Comparison of ENCODE assay signal across 6 cellular contexts in genomic region chr14:23071975-23072539, GRCh38. TPM values are rescaled to one million over a fixed set of nuclear protein-coding genes. Genes with fewer than 3 reads are reported as not detected.
DNase-seq lines count a peak whose midpoint lies in the region; ATAC-seq and TF ChIP-seq lines count a peak whose summit lies in the region.

No MANE protein-coding gene starts in this region.

- H3K9ac ChIP-seq in HUES64 (ENCODE audit: low read depth, low read length): no peak overlapping the region

- H3K27ac Mint-ChIP-seq in osteocyte (ENCODE audit: unreplicated experiment): peak overlapping the region; percentile 93

- no peaks in the 10 kb centered on the region for H3K9me3 ChIP-seq in HUES64 (ENCODE audit: insufficient read depth, low read depth, low read length)

- 82% methylated on average over 3 of the region's 5 CpGs for WGBS in HUES64

- H3K4me1 Mint-ChIP-seq in osteocyte (ENCODE audit: unreplicated experiment): peaks cover 40% of the 10 kb centered on the region

- DNase-seq in choroid plexus epithelial cell (ENCODE audit: low read depth) (no peak), osteocyte (ENCODE audit: extremely low spot score, unreplicated experiment) (no peak), OCI-M2 (lab: John Stamatoyannopoulos, UW; ENCODE audit: unreplicated experiment) (no peak)

- no peak for ATAC-seq in HG02884 (IDR thresholded peaks at IDR 0.05; ENCODE audit: unreplicated experiment)
- no peak for ATAC-seq in HG02642 (IDR thresholded peaks at IDR 0.05; ENCODE audit: poor library complexity, unreplicated experiment)

- no peaks in the 10 kb centered on the region for H3K27me3 ChIP-seq in HUES64 (ENCODE audit: insufficient read depth, low read length)

- H3K4me3 ChIP-seq in HUES64 (ENCODE audit: low read length) (peak overlapping the region; percentile 88), choroid plexus epithelial cell (ENCODE audit: low read depth, low read length) (peak overlapping the region; percentile 90)

- H3K9me3 Mint-ChIP-seq in osteocyte (ENCODE audit: unreplicated experiment): no peaks in the 10 kb centered on the region

- peaks cover 72% of the 10 kb centered on the region for H3K36me3 ChIP-seq in HUES64 (ENCODE audit: insufficient read depth, low read length)

- H3K27me3 Mint-ChIP-seq in osteocyte (ENCODE audit: unreplicated experiment): no peaks in the 10 kb centered on the region

- H3K36me3 Mint-ChIP-seq in osteocyte (ENCODE audit: unreplicated experiment): peaks cover 23% of the 10 kb centered on the region

- peak overlapping the region; percentile 29; the same call in 1 of the 2 replicates for H3K27ac ChIP-seq in HUES64 (ENCODE audit: low read depth, low read length)

- TF ChIP-seq CTCF in choroid plexus epithelial cell (conservative IDR thresholded peaks at IDR 0.05; ENCODE audit: low read depth, low read length) (no peak), osteocyte (IDR thresholded peaks at IDR 0.05) (no peak)

- peaks cover 23% of the 10 kb centered on the region for H3K4me1 ChIP-seq in HUES64 (ENCODE audit: insufficient read depth, low read length)

- H3K4me3 Mint-ChIP-seq in osteocyte (ENCODE audit: unreplicated experiment): peak overlapping the region; percentile 89

RNA-seq across cellular contexts. Expression of gene CDH24, which starts 14.7 kb away (rescaled TPM):
- polyA plus RNA-seq in HUES64 (2013, experiment 1 of 2): 14.2 TPM
- 17.5 TPM for polyA plus RNA-seq in HUES64 (2013, experiment 2 of 2)
- 13.3 and 13.7 TPM in 2 replicates for total RNA-seq in osteocyte

RNA-seq across cellular contexts. Expression of gene ACIN1, which starts 22.9 kb away (rescaled TPM):
- 159 TPM for polyA plus RNA-seq in HUES64 (2013, experiment 1 of 2)
- 154 TPM for polyA plus RNA-seq in HUES64 (2013, experiment 2 of 2)
- total RNA-seq in osteocyte: 219 and 241 TPM in 2 replicates

RNA-seq across cellular contexts. Expression of gene C14orf119, which starts 23.2 kb away (rescaled TPM):
- polyA plus RNA-seq in HUES64 (2013, experiment 1 of 2): 73.8 TPM
- 68.3 TPM for polyA plus RNA-seq in HUES64 (2013, experiment 2 of 2)
- 51.8 and 61.3 TPM in 2 replicates for total RNA-seq in osteocyte

RNA-seq across cellular contexts. Expression of gene PSMB11, which starts 30.0 kb away (rescaled TPM):
- polyA plus RNA-seq in HUES64 (2013, experiment 1 of 2): not detected
- polyA plus RNA-seq in HUES64 (2013, experiment 2 of 2): not detected
- total RNA-seq in osteocyte: not detected in 2 replicates

RNA-seq across cellular contexts. Expression of gene CIROP, which starts 32.7 kb away (rescaled TPM):
- not detected for polyA plus RNA-seq in HUES64 (2013, experiment 1 of 2)
- polyA plus RNA-seq in HUES64 (2013, experiment 2 of 2): not detected
- not detected in 2 replicates for total RNA-seq in osteocyte
